In the genomic region with DNA sequence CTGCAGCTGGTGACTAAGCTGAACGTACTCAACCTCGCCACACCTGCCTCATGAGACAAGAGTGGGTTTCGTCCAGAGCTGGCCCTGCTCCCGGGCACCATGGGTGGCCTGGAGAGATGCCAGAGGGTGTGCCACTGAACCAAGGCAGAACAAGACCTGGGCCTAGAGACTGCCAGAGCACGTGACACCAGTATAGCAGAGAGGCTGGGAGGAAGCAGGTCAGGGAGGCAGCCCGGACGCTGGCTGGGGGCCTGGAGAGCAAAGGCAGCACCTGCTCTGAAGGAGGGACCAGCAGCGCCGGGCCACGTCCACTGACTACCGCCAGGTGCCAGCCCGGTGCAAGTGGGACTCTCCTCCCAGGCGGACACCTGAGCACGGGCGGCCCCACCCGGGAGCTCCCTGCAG, we compare ENCODE assay signal across 9 cellular contexts. TPM values are rescaled to one million over a fixed set of nuclear protein-coding genes. Genes with fewer than 3 reads are reported as not detected.
A peak's percentile ranks its signal among the peaks of the same experiment; 100 is the strongest.
DNase-seq lines count a peak whose midpoint lies in the region; ATAC-seq and TF ChIP-seq lines count a peak whose summit lies in the region.
"Had no signal": no experiment of that assay in that cellular context is flagged by ENCODE, and none has a peak within 500 bp of the region (broad histone marks: within the 10 kb centered on the region; RNA-seq: fewer than 3 reads in every experiment).

No MANE protein-coding gene starts in this region.

- ATAC-seq in gastroesophageal sphincter (peak; percentile 47), HG02763 (IDR thresholded peaks at IDR 0.05; ENCODE audit: unreplicated experiment) (no peak)

- H3K27me3 Mint-ChIP-seq in immature natural killer cell (ENCODE audit: low read depth in 3 of 3), result peaks cover 36 to 50% (median 39%) of the 10 kb centered on the region in 3 donors
- H3K27me3 Mint-ChIP-seq: dendritic cell treated with granulocyte-macrophage colony-stimulating factor and Interleukin-4, amounts not matched to agents 40 ng/mL and 50 ng/mL, for 4 days had no signal

- TF ChIP-seq EP300 in gastroesophageal sphincter (IDR thresholded peaks at IDR 0.05), result no peak

- H3K27me3 ChIP-seq in gastroesophageal sphincter (no peaks in the 10 kb centered on the region), spleen (replicated peaks in 1 of 7) (no peaks in the 10 kb centered on the region)

- no peak overlapping the region for H3K4me3 Mint-ChIP-seq in immature natural killer cell
- H3K4me3 Mint-ChIP-seq: dendritic cell treated with granulocyte-macrophage colony-stimulating factor and Interleukin-4, amounts not matched to agents 40 ng/mL and 50 ng/mL, for 4 days had no signal

- peak overlapping the region in 3 of 6 donors; percentile 42 to 75 (median 73) for H3K27ac Mint-ChIP-seq in immature natural killer cell
- H3K27ac Mint-ChIP-seq: dendritic cell treated with granulocyte-macrophage colony-stimulating factor and Interleukin-4, amounts not matched to agents 40 ng/mL and 50 ng/mL, for 4 days had no signal

- TF ChIP-seq CTCF in gastroesophageal sphincter (IDR thresholded peaks at IDR 0.05) (no peak), spleen (IDR thresholded peaks at IDR 0.05 in 8 of 11, conservative IDR thresholded peaks at IDR 0.05 in 3 of 11) (no peak)

- peak overlapping the region in 2 of 4 donors; percentile 17 to 24 for H3K27ac ChIP-seq in gastroesophageal sphincter
- no peak overlapping the region for H3K27ac ChIP-seq in spleen

- 58% methylated on average over 5 of the region's 16 CpGs; no CpG with 5 or more reads in 1 of the 2 donors for WGBS in gastroesophageal sphincter (ENCODE audit: low coverage in 1 of 2), 2 donors
- 94 to 98% (median 96%) methylated on average over 14 to 16 of the region's 16 CpGs for WGBS in spleen, 5 donors

- peaks cover 0 to 6% (median 0%) of the 10 kb centered on the region in 6 donors for H3K9me3 Mint-ChIP-seq in immature natural killer cell
- H3K9me3 Mint-ChIP-seq: dendritic cell treated with granulocyte-macrophage colony-stimulating factor and Interleukin-4, amounts not matched to agents 40 ng/mL and 50 ng/mL, for 4 days had no signal

- DNase-seq in HT1080 (ENCODE audit: low read depth), result peak; percentile 34
- peak; percentile 19 for DNase-seq in NCI-H446 treated with DMSO at 0.1 percent for 48 hours (lab: John Stamatoyannopoulos, UW)
- peak; percentile 68 for DNase-seq in spleen
- no peak for DNase-seq in RKO (ENCODE audit: low spot score)
- no peak for DNase-seq in NCI-H1048 (lab: John Stamatoyannopoulos, UW)
- DNase-seq in immature natural killer cell, result no peak

- peaks cover 0 to 59% of the 10 kb centered on the region in 2 donors for H3K36me3 ChIP-seq in gastroesophageal sphincter
- H3K36me3 ChIP-seq in spleen, result peaks cover 0 to 66% (median 54%) of the 10 kb centered on the region in 6 donors

- peaks cover 7 to 9% of the 10 kb centered on the region in 2 donors for H3K4me1 Mint-ChIP-seq in immature natural killer cell

- H3K9me3 ChIP-seq in gastroesophageal sphincter, result no peaks in the 10 kb centered on the region
- no peaks in the 10 kb centered on the region for H3K9me3 ChIP-seq in spleen

- no peak overlapping the region for H3K4me3 ChIP-seq in gastroesophageal sphincter
- no peak overlapping the region for H3K4me3 ChIP-seq in spleen

- TF ChIP-seq POLR2A in gastroesophageal sphincter (IDR thresholded peaks at IDR 0.05) (no peak), spleen (IDR thresholded peaks at IDR 0.05) (no peak)

- intact Hi-C loops in spleen (cut with DNase I; ENCODE audit: low total_unique reads), result no loop called here

- peaks cover 11 to 38% (median 19%) of the 10 kb centered on the region in 3 donors for H3K36me3 Mint-ChIP-seq in immature natural killer cell

- H3K4me1 ChIP-seq in gastroesophageal sphincter (peaks cover 0 to 21% (median 0%) of the 10 kb centered on the region in 3 donors), spleen (peaks cover 0 to 6% (median 0%) of the 10 kb centered on the region in 6 donors)

RNA-seq across cellular contexts. Expression of a gene that starts 7.3 kb away (rescaled TPM):
- 0.03 and 0.23 TPM in 2 replicates for total RNA-seq in HT1080 (2014; rRNA removed; shearing (Covaris generic))
- 0.34 and 0.36 TPM in 2 replicates for polyA plus RNA-seq in HT1080 (2015; cell fraction: cytosol; rRNA removed)
- polyA plus RNA-seq in HT1080 (2015; cell fraction: nucleus; rRNA removed), result 3.6 and 4.0 TPM in 2 replicates
- 1 to 10 TPM in 2 of 4 donors, under 1 TPM in 1, not detected in 1; 0.31 to 6.6 (median 5.9) TPM for total RNA-seq in gastroesophageal sphincter
- total RNA-seq in spleen, result 1 to 10 TPM in 5 of 7 donors, under 1 TPM in 2; 0.83 to 4.2 (median 2.6) TPM
- polyA plus RNA-seq in spleen, result under 1 TPM; 0.09 to 0.70 (median 0.13) TPM
- 1 to 10 TPM in 1 of 3 donors, under 1 TPM in 1, not detected in 1; 0.07 to 1.1 TPM for polyA plus RNA-seq in immature natural killer cell

Comparison
In these comparisons a context has a peak if more than half of its experiments do, and no peak if none do; other contexts are left out.
1. DNase-seq: peak in HT1080 (single experiment), NCI-H446 treated with DMSO at 0.1 percent for 48 hours (single experiment) and spleen (single experiment); none in RKO (single experiment), NCI-H1048 (single experiment) and immature natural killer cell (0 of 3).